ENCODE assay signal across 8 cellular contexts in genomic region chr21:45542667-45543370, GRCh38. TPM values are rescaled to one million over a fixed set of nuclear protein-coding genes. Genes with fewer than 3 reads are reported as not detected.
A peak's percentile ranks its signal among the peaks of the same experiment; 100 is the strongest.
DNase-seq lines count a peak whose midpoint lies in the region; ATAC-seq and TF ChIP-seq lines count a peak whose summit lies in the region.

No MANE protein-coding gene starts in this region.

- H3K27me3 ChIP-seq in SK-N-SH (ENCODE audit: insufficient read depth) = no peaks in the 10 kb centered on the region
- H3K27me3 ChIP-seq in iPS-20b (ENCODE audit: insufficient read depth, low read length) = no peaks in the 10 kb centered on the region
- no peaks in the 10 kb centered on the region for H3K27me3 ChIP-seq in stomach

- H4K20me1 ChIP-seq in SK-N-SH (ENCODE audit: insufficient read depth) = no peaks in the 10 kb centered on the region

- H3K9me3 ChIP-seq in SK-N-SH (no peaks in the 10 kb centered on the region), iPS-20b (ENCODE audit: insufficient read depth, low read depth, low read length) (no peaks in the 10 kb centered on the region), stomach (no peaks in the 10 kb centered on the region)

- POLR2A ChIA-PET in SK-N-SH (lab: Yijun Ruan, JAX) = no interaction called here

- peak overlapping the region; percentile 64 to 66 for H3K4me3 ChIP-seq in SK-N-SH (ENCODE audit: low read depth in 2 of 2, low read length in 1 of 2)
- H3K4me3 ChIP-seq in iPS-20b (ENCODE audit: low read length) = peak overlapping the region; percentile 76; the same call in 1 of the 2 replicates
- H3K4me3 ChIP-seq in stomach = peak overlapping the region; percentile 68 to 88 (median 80)

- no peak for TF ChIP-seq RAD21 in SK-N-SH (IDR thresholded peaks at IDR 0.05; ENCODE audit: low read length)

- H3K4me1 ChIP-seq in SK-N-SH (ENCODE audit: control insufficient read depth in 1 of 2, insufficient read depth in 2 of 2, low read depth in 1 of 2, low read length in 1 of 2) (peaks cover 0 to 36% of the 10 kb centered on the region in 2 experiments; a peak in 1 of 4 replicates), iPS-20b (ENCODE audit: insufficient read depth, low read length) (no peaks in the 10 kb centered on the region; the same call in 1 of the 2 replicates), stomach (peaks cover 14 to 40% (median 30%) of the 10 kb centered on the region in 4 donors)

- CTCF ChIA-PET in SK-N-SH (lab: Yijun Ruan, JAX) = interaction anchor here (1.1 to 1.9 kb wide), 3 partner anchors 13 to 278 kb away, joined by 3 to 13 read pairs (median 5); no protein-coding TSS in a partner anchor

- no peaks in the 10 kb centered on the region for H3K9me3 Mint-ChIP-seq in activated naive CD8-positive, alpha-beta T cell treated with anti-CD3 and anti-CD28 coated beads for 36 hours

- peaks cover 21% of the 10 kb centered on the region; the same call in 1 of the 2 replicates for H3K79me2 ChIP-seq in SK-N-SH (ENCODE audit: insufficient read depth)

- H2AFZ ChIP-seq in SK-N-SH (ENCODE audit: low read depth) = no peak overlapping the region

- no peak for ATAC-seq in SK-N-SH treated with all-trans-retinoic acid at 6 μM for 48 hours

- H3K36me3 ChIP-seq in SK-N-SH (replicated peaks in 1 of 2; ENCODE audit: control insufficient read depth in 1 of 2, insufficient read depth in 2 of 2, low read length in 1 of 2) = peaks cover 0 to 4% of the 10 kb centered on the region in 2 experiments
- H3K36me3 ChIP-seq in iPS-20b (ENCODE audit: insufficient read depth, low read depth, low read length) = no peaks in the 10 kb centered on the region
- no peaks in the 10 kb centered on the region for H3K36me3 ChIP-seq in stomach

- peaks cover 19% of the 10 kb centered on the region for H3K36me3 Mint-ChIP-seq in activated naive CD8-positive, alpha-beta T cell treated with anti-CD3 and anti-CD28 coated beads for 36 hours

- peak overlapping the region; percentile 68 for H3K4me3 Mint-ChIP-seq in activated naive CD8-positive, alpha-beta T cell treated with anti-CD3 and anti-CD28 coated beads for 36 hours

- WGBS in SK-N-SH (ENCODE audit: low lambda C conversion rate) = 84% methylated on average over 6 of the region's 55 CpGs
- WGBS in stomach, 5 donors = 6 to 30% (median 9%) methylated on average over 23 to 55 of the region's 55 CpGs

- H3K27me3 Mint-ChIP-seq in activated naive CD8-positive, alpha-beta T cell treated with anti-CD3 and anti-CD28 coated beads for 36 hours = no peaks in the 10 kb centered on the region

- DNase-seq in SK-N-SH = peak; percentile 62
- peak; percentile 31 for DNase-seq in activated naive CD8-positive, alpha-beta T cell treated with anti-CD3 and anti-CD28 coated beads for 36 hours
- DNase-seq in stomach = peak; percentile 37
- DNase-seq in NCI-H2196 (lab: John Stamatoyannopoulos, UW; ENCODE audit: unreplicated experiment) = no peak
- DNase-seq in stimulated activated CD4-positive, alpha-beta T cell treated with anti-CD3 and anti-CD28 coated beads, Interleukin-1b, Interleukin-23, amount 100 ng/mL, for 48 hours = no peak
- no peak for DNase-seq in kidney tubule cell (ENCODE audit: low spot score)

- TF ChIP-seq CTCF in SK-N-SH (IDR thresholded peaks at IDR 0.05) = no peak
- TF ChIP-seq CTCF in stomach (IDR thresholded peaks at IDR 0.05) = no peak

- H3K9me2 ChIP-seq in SK-N-SH = no peaks in the 10 kb centered on the region

- intact Hi-C loops in stomach (cut with DNase I; ENCODE audit: low total_unique reads) = no loop called here

- peaks cover 13% of the 10 kb centered on the region for H3K4me1 Mint-ChIP-seq in activated naive CD8-positive, alpha-beta T cell treated with anti-CD3 and anti-CD28 coated beads for 36 hours

- H3F3A ChIP-seq in SK-N-SH (replicated peaks; ENCODE audit: insufficient read depth) = no peaks in the 10 kb centered on the region

- H3K27ac ChIP-seq in SK-N-SH (ENCODE audit: low read depth in 2 of 2, low read length in 1 of 2) (peak overlapping the region in 1 of 2 experiments; percentile 28; a peak in 1 of 4 replicates), iPS-20b (ENCODE audit: low read length) (no peak overlapping the region), stomach (peak overlapping the region; percentile 64 to 87 (median 85))

- TF ChIP-seq POLR2A in stomach (IDR thresholded peaks at IDR 0.05) = no peak

- H3K27ac Mint-ChIP-seq in activated naive CD8-positive, alpha-beta T cell treated with anti-CD3 and anti-CD28 coated beads for 36 hours = peak overlapping the region; percentile 62

- H3K9ac ChIP-seq in SK-N-SH = peak overlapping the region; percentile 14; the same call in 1 of the 2 replicates
- H3K9ac ChIP-seq in iPS-20b (ENCODE audit: low read depth, low read length) = no peak overlapping the region

- TF ChIP-seq EP300 in SK-N-SH (IDR thresholded peaks at IDR 0.05; ENCODE audit: borderline replicate concordance in 1 of 2, low read depth in 1 of 2, low read length in 1 of 2) (no peak), stomach (IDR thresholded peaks at IDR 0.05) (no peak)

- peak overlapping the region; percentile 76 for H3K4me2 ChIP-seq in SK-N-SH

TF ChIP-seq in SK-N-SH, 30 proteins besides CTCF, POLR2A, EP300 and RAD21 (continues in another document):
- TF ChIP-seq SMC3 (IDR thresholded peaks at IDR 0.05; ENCODE audit: low read depth, low read length) (no peak), FOXM1 (IDR thresholded peaks at IDR 0.05; ENCODE audit: low read depth) (no peak)
- TF ChIP-seq, protein P1, sequence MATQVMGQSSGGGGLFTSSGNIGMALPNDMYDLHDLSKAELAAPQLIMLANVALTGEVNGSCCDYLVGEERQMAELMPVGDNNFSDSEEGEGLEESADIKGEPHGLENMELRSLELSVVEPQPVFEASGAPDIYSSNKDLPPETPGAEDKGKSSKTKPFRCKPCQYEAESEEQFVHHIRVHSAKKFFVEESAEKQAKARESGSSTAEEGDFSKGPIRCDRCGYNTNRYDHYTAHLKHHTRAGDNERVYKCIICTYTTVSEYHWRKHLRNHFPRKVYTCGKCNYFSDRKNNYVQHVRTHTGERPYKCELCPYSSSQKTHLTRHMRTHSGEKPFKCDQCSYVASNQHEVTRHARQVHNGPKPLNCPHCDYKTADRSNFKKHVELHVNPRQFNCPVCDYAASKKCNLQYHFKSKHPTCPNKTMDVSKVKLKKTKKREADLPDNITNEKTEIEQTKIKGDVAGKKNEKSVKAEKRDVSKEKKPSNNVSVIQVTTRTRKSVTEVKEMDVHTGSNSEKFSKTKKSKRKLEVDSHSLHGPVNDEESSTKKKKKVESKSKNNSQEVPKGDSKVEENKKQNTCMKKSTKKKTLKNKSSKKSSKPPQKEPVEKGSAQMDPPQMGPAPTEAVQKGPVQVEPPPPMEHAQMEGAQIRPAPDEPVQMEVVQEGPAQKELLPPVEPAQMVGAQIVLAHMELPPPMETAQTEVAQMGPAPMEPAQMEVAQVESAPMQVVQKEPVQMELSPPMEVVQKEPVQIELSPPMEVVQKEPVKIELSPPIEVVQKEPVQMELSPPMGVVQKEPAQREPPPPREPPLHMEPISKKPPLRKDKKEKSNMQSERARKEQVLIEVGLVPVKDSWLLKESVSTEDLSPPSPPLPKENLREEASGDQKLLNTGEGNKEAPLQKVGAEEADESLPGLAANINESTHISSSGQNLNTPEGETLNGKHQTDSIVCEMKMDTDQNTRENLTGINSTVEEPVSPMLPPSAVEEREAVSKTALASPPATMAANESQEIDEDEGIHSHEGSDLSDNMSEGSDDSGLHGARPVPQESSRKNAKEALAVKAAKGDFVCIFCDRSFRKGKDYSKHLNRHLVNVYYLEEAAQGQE (IDR thresholded peaks at IDR 0.05; ENCODE audit: low read depth, low read length) = no peak

TF ChIP-seq in SK-N-SH treated with all-trans-retinoic acid at 6 μM for 48 hours, 23 proteins besides CTCF, POLR2A, EP300 and RAD21:
- TF ChIP-seq ESRRG (CRISPR knock-in tag; IDR thresholded peaks at IDR 0.05) (no peak), CSRNP3 (CRISPR knock-in tag; IDR thresholded peaks at IDR 0.05) (no peak), SNAI2 (CRISPR knock-in tag; IDR thresholded peaks at IDR 0.05) (no peak), RARB (CRISPR knock-in tag; IDR thresholded peaks at IDR 0.05) (no peak), ZNF70 (CRISPR knock-in tag; IDR thresholded peaks at IDR 0.05) (no peak)
TF ChIP-seq in SK-N-SH treated with all-trans-retinoic acid at 6 μM for 48 hours: peak in this region for 0.

RNA-seq across cellular contexts. Expression of gene SLC19A1, which starts 0.6 kb away (rescaled TPM):
- polyA plus RNA-seq in SK-N-SH (2012; rRNA removed) = 13.0 and 15.0 TPM in 2 replicates
- 4.5 and 8.6 TPM in 2 replicates for polyA plus RNA-seq in SK-N-SH (2012; cell fraction: cytosol; rRNA removed)
- 21.6 and 27.3 TPM in 2 replicates for polyA plus RNA-seq in SK-N-SH (2012; cell fraction: nucleus; rRNA removed)
- total RNA-seq in activated naive CD8-positive, alpha-beta T cell treated with anti-CD3 and anti-CD28 coated beads for 36 hours = 10 to 100 TPM; 63.2 to 64.0 TPM
- 10 to 100 TPM in 1 of 5 donors, 1 to 10 TPM in 4; 3.1 to 23.3 (median 3.9) TPM for total RNA-seq in stomach
- 1 to 10 TPM; 2.9 to 9.9 (median 6.7) TPM for polyA plus RNA-seq in stomach

Comparison
In these comparisons a context has a peak if more than half of its experiments do, and no peak if none do; other contexts are left out.
1. DNase-seq: peak in SK-N-SH (single experiment), activated naive CD8-positive, alpha-beta T cell treated with anti-CD3 and anti-CD28 coated beads for 36 hours (single experiment) and stomach (single experiment); none in NCI-H2196 (single experiment), stimulated activated CD4-positive, alpha-beta T cell treated with anti-CD3 and anti-CD28 coated beads, Interleukin-1b, Interleukin-23, amount 100 ng/mL, for 48 hours (single experiment) and kidney tubule cell (single experiment).
2. Peak in every context shown above with its lines, with median percentiles within 50 percentile points of each other: H3K4me3 ChIP-seq.